Comparison of ENCODE assay signal across 13 cellular contexts in the genomic region with DNA sequence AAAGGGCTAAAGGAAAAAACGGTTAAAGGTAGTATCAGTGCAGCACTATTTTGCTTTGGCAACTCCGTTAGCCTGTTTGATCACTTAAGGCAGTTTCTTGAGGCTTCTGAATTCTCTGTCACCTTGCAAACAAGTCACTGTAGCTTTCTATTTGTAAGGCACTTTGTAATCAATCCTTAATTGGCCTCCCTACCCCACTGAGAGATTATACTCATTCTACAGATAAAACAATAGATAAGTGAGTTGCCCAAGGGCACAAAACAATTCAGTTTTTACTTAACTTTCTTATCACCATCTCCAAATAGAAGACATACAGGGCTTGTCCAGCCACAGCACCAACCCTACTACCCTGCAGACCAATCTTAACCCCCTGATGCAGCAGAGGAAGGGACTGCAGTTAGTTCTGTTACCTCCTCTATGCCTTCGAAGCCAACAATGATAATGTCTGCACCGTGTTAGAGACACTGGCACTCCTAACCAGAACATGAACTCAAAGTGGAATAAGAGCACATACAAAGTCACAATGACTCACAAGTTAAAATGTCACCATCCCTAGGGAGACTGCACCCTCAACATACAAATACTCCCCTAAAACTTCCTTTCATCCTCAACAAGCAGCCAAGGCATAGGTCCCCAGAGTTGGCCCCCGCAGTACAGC. TPM values are rescaled to one million over a fixed set of nuclear protein-coding genes. Genes with fewer than 3 reads are reported as not detected.
DNase-seq lines count a peak whose midpoint lies in the region; ATAC-seq and TF ChIP-seq lines count a peak whose summit lies in the region.
"Had no signal": no experiment of that assay in that cellular context is flagged by ENCODE, and none has a peak within 500 bp of the region (broad histone marks: within the 10 kb centered on the region; RNA-seq: fewer than 3 reads in every experiment).

No MANE protein-coding gene starts in this region.

- no peak overlapping the region for H3K14ac ChIP-seq in neuronal stem cell (ENCODE audit: low read length)

- peaks cover 4% of the 10 kb centered on the region; the same call in 1 of the 2 replicates for H3K79me2 ChIP-seq in OCI-LY7 (ENCODE audit: insufficient read depth, low read depth, low read length)

- H3K4me2 ChIP-seq in OCI-LY7 (ENCODE audit: low read length) (peak overlapping the region; percentile 80), neuronal stem cell (ENCODE audit: insufficient read depth, low read length, poor library complexity, severe bottlenecking) (peak overlapping the region; percentile 11)

- peaks cover 40% of the 10 kb centered on the region for H3K4me1 Mint-ChIP-seq in endothelial cell (ENCODE audit: unreplicated experiment)

- CTCF ChIA-PET in OCI-LY7 (lab: Charles Lee; ENCODE audit: unreplicated experiment) = no interaction called here

- H3K27ac ChIP-seq in OCI-LY7 (ENCODE audit: low read depth, low read length, poor library complexity, severe bottlenecking) (no peak overlapping the region), neuronal stem cell (replicated peaks; ENCODE audit: low read length) (no peak overlapping the region)
- H3K27ac ChIP-seq: KMS-11 had no signal

- no peak overlapping the region for H3K9ac ChIP-seq in neuronal stem cell (ENCODE audit: low read depth, low read length, poor library complexity)

- no peak overlapping the region for H2BK120ac ChIP-seq in neuronal stem cell (ENCODE audit: low read depth, low read length)

- peaks cover 15% of the 10 kb centered on the region for H3K27me3 Mint-ChIP-seq in endothelial cell (ENCODE audit: unreplicated experiment)

- no peaks in the 10 kb centered on the region for H3K9me2 ChIP-seq in OCI-LY7 (ENCODE audit: insufficient read depth, low read length)

- no peak overlapping the region for H3K23ac ChIP-seq in neuronal stem cell (ENCODE audit: low read depth, low read length, poor library complexity)

- H3K9me3 ChIP-seq in OCI-LY7 (ENCODE audit: low read length) (no peaks in the 10 kb centered on the region), neuronal stem cell (replicated peaks in 1 of 2; ENCODE audit: control insufficient read depth in 2 of 2, insufficient read depth in 1 of 2, low read depth in 1 of 2, low read length in 2 of 2) (no peaks in the 10 kb centered on the region)

- no peak overlapping the region for H2BK5ac ChIP-seq in neuronal stem cell (ENCODE audit: low read length)

- in situ Hi-C loops in ACHN (cut with HindIII; ENCODE audit: low pct_ligation_motif_present, low pct_unique_long_range_greater_than_20kb, low sequenced_read_pairs) = no loop called here
- in situ Hi-C loops in KBM-7 (cut with MboI; ENCODE audit: low pct_unique_long_range_greater_than_20kb, low sequenced_read_pairs) = loop anchor here (25.0 kb wide), 1 partner anchor 118 kb away; a partner anchor contains a TSS

- BruUV-seq in OCI-LY7 (replicated peaks; lab: Mats Ljungman, UMichigan) = no TSS peak

- H3K4me1 ChIP-seq in OCI-LY7 (ENCODE audit: insufficient read depth, low read length, poor library complexity, severe bottlenecking) (peaks cover 19% of the 10 kb centered on the region), neuronal stem cell (ENCODE audit: control insufficient read depth in 2 of 2, insufficient read depth in 1 of 2, low read depth in 1 of 2, low read length in 2 of 2) (no peaks in the 10 kb centered on the region)

- no peaks in the 10 kb centered on the region for H3K36me3 ChIP-seq in OCI-LY7 (ENCODE audit: insufficient read depth, low read length)
- H3K36me3 ChIP-seq in neuronal stem cell (replicated peaks in 1 of 2; ENCODE audit: control insufficient read depth in 2 of 2, insufficient read depth in 2 of 2, low read length in 2 of 2) = no peaks in the 10 kb centered on the region

- H4K8ac ChIP-seq in neuronal stem cell (ENCODE audit: low read depth, low read length) = no peak overlapping the region

- POLR2A ChIA-PET in OCI-LY7 (lab: Charles Lee) = no interaction called here

- H3K79me1 ChIP-seq in neuronal stem cell (ENCODE audit: low read depth, low read length) = peaks cover 1% of the 10 kb centered on the region

- H2BK15ac ChIP-seq in neuronal stem cell (ENCODE audit: low read length) = no peak overlapping the region

- H3K36me3 Mint-ChIP-seq in endothelial cell (ENCODE audit: low read depth, unreplicated experiment) = peaks cover 19% of the 10 kb centered on the region

- TF ChIP-seq CTCF in OCI-LY7 (conservative IDR thresholded peaks at IDR 0.05; ENCODE audit: low read length) = no peak
- TF ChIP-seq CTCF in endothelial cell (IDR thresholded peaks at IDR 0.05; ENCODE audit: unreplicated experiment) = no peak

- intact Hi-C loops in OCI-LY7 (cut with micrococcal nuclease; ENCODE audit: unreplicated experiment) = no loop called here

- ATAC-seq in GM18502 (IDR thresholded peaks at IDR 0.05; ENCODE audit: poor library complexity, unreplicated experiment) = no peak

- no peak overlapping the region for H4K91ac ChIP-seq in neuronal stem cell (ENCODE audit: low read depth, low read length, poor library complexity)

- peak overlapping the region; percentile 61 for H3K27ac Mint-ChIP-seq in endothelial cell (ENCODE audit: unreplicated experiment)

- H2AFZ ChIP-seq in OCI-LY7 (ENCODE audit: low read length) (no peak overlapping the region), neuronal stem cell (ENCODE audit: low read length) (no peak overlapping the region)

- peak overlapping the region; percentile 76; the same call in 1 of the 2 replicates for H3K4me3 ChIP-seq in GM08714 (ENCODE audit: low read length)
- H3K4me3 ChIP-seq in OCI-LY7 (ENCODE audit: low read depth, low read length, poor library complexity, severe bottlenecking) = peak overlapping the region; percentile 75
- H3K4me3 ChIP-seq in neuronal stem cell (ENCODE audit: low read length in 2 of 2) = peak overlapping the region in 1 of 2 donors; percentile 68

- H4K20me1 ChIP-seq in OCI-LY7 (ENCODE audit: insufficient read depth, low read length) = no peaks in the 10 kb centered on the region

- no peak overlapping the region for H2AK5ac ChIP-seq in neuronal stem cell (ENCODE audit: low read depth, low read length)

- no peak overlapping the region for H3K4ac ChIP-seq in neuronal stem cell (ENCODE audit: low read length)

- H3K27me3 ChIP-seq in neuronal stem cell (ENCODE audit: control insufficient read depth in 3 of 3, insufficient read depth in 3 of 3, low read depth in 1 of 3, low read length in 3 of 3) = peaks cover 0 to 14% (median 3%) of the 10 kb centered on the region in 3 experiments

- H2BK12ac ChIP-seq in neuronal stem cell (ENCODE audit: low read length) = no peak overlapping the region

- no CpG with 5 or more reads among the region's 5 CpGs for WGBS in neuronal stem cell (ENCODE audit: extremely low coverage in 2 of 2, insufficient read length in 2 of 2, insufficient replicate concordance in 1 of 2), 2 donors

- H3K9me3 Mint-ChIP-seq in endothelial cell (ENCODE audit: unreplicated experiment) = no peaks in the 10 kb centered on the region

- no peak for DNase-seq in OCI-LY7 (ENCODE audit: low spot score)
- DNase-seq in endothelial cell (ENCODE audit: low spot score) = no peak
- no peak for DNase-seq in neuronal stem cell (ENCODE audit: low spot score)
- DNase-seq in ACHN = no peak
- no peak for DNase-seq in nucleus accumbens (lab: John Stamatoyannopoulos, UW)
- no peak for DNase-seq in KBM-7
- DNase-seq: aorta; stimulated activated CD4-positive, alpha-beta T cell treated with anti-CD3 and anti-CD28 coated beads, Interleukin-15, amount 100 ng/mL, for 24 hours had no signal

- peak overlapping the region; percentile 98 for H3K4me3 Mint-ChIP-seq in endothelial cell (ENCODE audit: unreplicated experiment)

- H3K18ac ChIP-seq in neuronal stem cell (ENCODE audit: low read length) = no peak overlapping the region

RNA-seq across cellular contexts. Expression of a gene that starts 1.7 kb away (rescaled TPM):
- total RNA-seq in OCI-LY7 (2014; rRNA removed; shearing (Covaris generic)) = 5.8 and 6.2 TPM in 2 replicates
- total RNA-seq in OCI-LY7 (2022) = 14.5 and 19.3 TPM in 2 replicates
- 98.7 TPM for total RNA-seq in endothelial cell (ENCODE audit: unreplicated experiment)
- polyA plus RNA-seq in neuronal stem cell (2013, experiment 1 of 2) = 20.7 TPM
- 21.8 TPM for polyA plus RNA-seq in neuronal stem cell (2013, experiment 2 of 2)

RNA-seq across cellular contexts. Expression of a gene that starts 34.7 kb away (rescaled TPM):
- total RNA-seq in OCI-LY7 (2014; rRNA removed; shearing (Covaris generic)) = not detected in 2 replicates
- total RNA-seq in OCI-LY7 (2022) = not detected in 2 replicates
- 2.0 TPM for total RNA-seq in endothelial cell (ENCODE audit: unreplicated experiment)
- 0.14 TPM for polyA plus RNA-seq in neuronal stem cell (2013, experiment 1 of 2)
- 0.40 TPM for polyA plus RNA-seq in neuronal stem cell (2013, experiment 2 of 2)
- total RNA-seq: aorta, SK-MEL-5 had no signal

RNA-seq across cellular contexts. Expression of a gene that starts 42.6 kb away (rescaled TPM):
- total RNA-seq in OCI-LY7 (2014; rRNA removed; shearing (Covaris generic)) = not detected in 2 replicates
- total RNA-seq in OCI-LY7 (2022) = not detected in 2 replicates
- not detected for total RNA-seq in endothelial cell (ENCODE audit: unreplicated experiment)
- polyA plus RNA-seq in neuronal stem cell (2013, experiment 1 of 2) = 0.04 TPM
- not detected for polyA plus RNA-seq in neuronal stem cell (2013, experiment 2 of 2)
- total RNA-seq: aorta, SK-MEL-5, urinary bladder had no signal
- polyA plus RNA-seq: aorta, urinary bladder had no signal
